ENCODE assay signal across 8 cellular contexts in genomic region chr2:151828143-151828889, GRCh38. TPM values are rescaled to one million over a fixed set of nuclear protein-coding genes. Genes with fewer than 3 reads are reported as not detected.
DNase-seq lines count a peak whose midpoint lies in the region; ATAC-seq and FAIRE-seq lines count a peak whose summit lies in the region.

A gene with protein sequence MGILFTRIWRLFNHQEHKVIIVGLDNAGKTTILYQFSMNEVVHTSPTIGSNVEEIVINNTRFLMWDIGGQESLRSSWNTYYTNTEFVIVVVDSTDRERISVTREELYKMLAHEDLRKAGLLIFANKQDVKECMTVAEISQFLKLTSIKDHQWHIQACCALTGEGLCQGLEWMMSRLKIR (minus strand): TSS chr2:151828421. CDS start chr2:151828176, 245 bp downstream.

- no peaks in the 10 kb centered on the region for H3K9me3 ChIP-seq in endocrine pancreas (ENCODE audit: control insufficient read depth, low read length)

- peak; percentile 94 for ATAC-seq in GM21367 (IDR thresholded peaks at IDR 0.05; ENCODE audit: unreplicated experiment)

- H3K56ac ChIP-seq in mesendoderm (ENCODE audit: low read length), result peak within 1 kb of the TSS; percentile 96

- peak within 1 kb of the TSS; percentile 52 for H3K27ac ChIP-seq in mesendoderm (ENCODE audit: low read depth, low read length)

- H3K36me3 ChIP-seq in endocrine pancreas (ENCODE audit: control insufficient read depth, insufficient read depth, low read length) (no peaks in the 10 kb centered on the region), mesendoderm (ENCODE audit: control insufficient read depth, insufficient read depth, low read length) (no peaks in the 10 kb centered on the region)

- no peak within 1 kb of the TSS for H4K8ac ChIP-seq in mesendoderm (ENCODE audit: low read depth, low read length)

- H3K23ac ChIP-seq in mesendoderm (ENCODE audit: low read length), result peak within 1 kb of the TSS; percentile 85

- H3K4ac ChIP-seq in mesendoderm (ENCODE audit: low read depth, low read length), result peak within 1 kb of the TSS; percentile 36

- H4K5ac ChIP-seq in mesendoderm (ENCODE audit: low read length), result no peak within 1 kb of the TSS

- H3K4me1 ChIP-seq in endocrine pancreas (ENCODE audit: control insufficient read depth, insufficient read depth, low read length) (peaks cover 7% of the 10 kb centered on the region), mesendoderm (ENCODE audit: control insufficient read depth, low read depth, low read length) (peaks cover 9% of the 10 kb centered on the region)

- peak within 1 kb of the TSS; percentile 61 for H3K4me2 ChIP-seq in mesendoderm (ENCODE audit: low read length)

- H3K9ac ChIP-seq in endocrine pancreas (ENCODE audit: control insufficient read depth, insufficient read depth, low read length) (peak within 1 kb of the TSS; percentile 65), mesendoderm (ENCODE audit: low read length) (peak within 1 kb of the TSS; percentile 92)

- H2BK5ac ChIP-seq in mesendoderm (ENCODE audit: low read length), result peak within 1 kb of the TSS; percentile 58

- peaks cover 5% of the 10 kb centered on the region for H3K79me1 ChIP-seq in mesendoderm (ENCODE audit: low read length)

- H2AK5ac ChIP-seq in mesendoderm (ENCODE audit: low read length), result no peak within 1 kb of the TSS

- no CpG with 5 or more reads among the region's 64 CpGs for WGBS in mesendoderm (ENCODE audit: extremely low coverage, insufficient coverage, low lambda C conversion rate)

- H3K4me3 ChIP-seq in endocrine pancreas (ENCODE audit: control insufficient read depth, insufficient read depth, low read length), result peak within 1 kb of the TSS; percentile 85
- peak within 1 kb of the TSS; percentile 76 for H3K4me3 ChIP-seq in mesendoderm (ENCODE audit: low read length)

- no peak within 1 kb of the TSS for H2BK15ac ChIP-seq in mesendoderm (replicated peaks; ENCODE audit: low read depth)

- peak; percentile 89 for FAIRE-seq in HTR-8/SVneo (lab: Jason Lieb, UNC)

- peak within 1 kb of the TSS; percentile 53 for H3K18ac ChIP-seq in mesendoderm (ENCODE audit: low read length)

- no peak within 1 kb of the TSS for H2BK120ac ChIP-seq in mesendoderm (ENCODE audit: low read depth, low read length)

- peaks cover 40% of the 10 kb centered on the region for H3K79me2 ChIP-seq in mesendoderm (ENCODE audit: control insufficient read depth, insufficient read depth, low read length)

- DNase-seq in COLO829 (ENCODE audit: low spot score) (peak; percentile 93), HTR-8/SVneo (ENCODE audit: insufficient read length, low spot score) (peak; percentile 79), NOMO-1 treated with dmso at 0.1 percent for 144 hours (lab: John Stamatoyannopoulos, UW; ENCODE audit: unreplicated experiment) (peak; percentile 95), mesendoderm (peak; percentile 98)
- peak; percentile 81 to 91 (median 90) for DNase-seq in activated CD8-positive, alpha-beta memory T cell treated with anti-CD3 and anti-CD28 coated beads for 48 hours (ENCODE audit: low read depth in 2 of 3, low spot score in 2 of 3)
- DNase-seq in stimulated activated CD8-positive, alpha-beta memory T cell treated with anti-CD3 and anti-CD28 coated beads, Interleukin-15, amount 100 ng/mL, for 1 hour (ENCODE audit: low read depth), result peak; percentile 86

- no peaks in the 10 kb centered on the region for H3K27me3 ChIP-seq in endocrine pancreas (ENCODE audit: control insufficient read depth, insufficient read depth, low read length)
- no peaks in the 10 kb centered on the region for H3K27me3 ChIP-seq in mesendoderm (ENCODE audit: insufficient read depth, low read length, poor library complexity)

RNA-seq across cellular contexts. Expression of the gene that starts here (rescaled TPM):
- 71.4 TPM for polyA plus RNA-seq in mesendoderm (2013, experiment 1 of 2)
- 66.9 TPM for polyA plus RNA-seq in mesendoderm (2013, experiment 2 of 2)

Comparison
In these comparisons a context has a peak if more than half of its experiments do, and no peak if none do; other contexts are left out.
1. Peak in every context shown above with its lines: DNase-seq, ATAC-seq, H3K4me3 ChIP-seq and H3K27ac ChIP-seq.